31 cellular contexts compared by ENCODE assay signal in the genomic region with DNA sequence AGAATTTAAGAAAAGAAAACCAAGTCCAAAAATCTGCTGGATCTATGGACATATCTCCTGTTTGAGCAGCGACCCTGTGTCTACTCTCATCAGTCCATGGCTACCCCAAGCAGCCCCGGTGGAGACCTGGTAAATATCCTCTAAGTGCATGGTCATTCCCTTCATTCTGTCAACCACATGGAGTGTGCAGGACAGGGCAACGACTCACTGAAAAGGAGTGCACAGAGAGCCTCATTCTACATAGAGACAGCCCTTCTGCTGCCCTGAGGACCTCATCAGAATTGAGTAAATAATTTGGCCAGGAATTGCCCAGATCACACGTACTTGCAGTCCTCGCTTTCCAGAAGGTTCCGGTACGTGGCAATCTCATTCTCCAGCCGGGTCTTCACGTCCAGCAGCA. TPM values are rescaled to one million over a fixed set of nuclear protein-coding genes. Genes with fewer than 3 reads are reported as not detected.
"Had no signal": no experiment of that assay in that cellular context is flagged by ENCODE, and none has a peak within 500 bp of the region (broad histone marks: within the 10 kb centered on the region; RNA-seq: fewer than 3 reads in every experiment).

No MANE protein-coding gene starts in this region.

- H3K9me3 Mint-ChIP-seq: activated CD4-positive, alpha-beta T cell treated with anti-CD3 and anti-CD28 coated beads, Interleukin-2, amount 10 ng/mL, durations not matched to agents 24 days and 14 days; activated naive CD4-positive, alpha-beta T cell treated with anti-CD3 and anti-CD28 coated beads for 36 hours; activated naive CD4-positive, alpha-beta T cell treated with anti-CD3 and anti-CD28 coated beads, Interleukin-2, amount 50 U/mL, for 72 hours; activated T-cell treated with anti-CD3 and anti-CD28 coated beads, Interleukin-2, amount 50 U/mL, for 4 hours; activated T-helper 1 cell treated with anti-CD3 and anti-CD28 coated beads, Interleukin-12 subunit alpha, Interleukin-12 subunit beta, Interleukin-2, Interleukin-4 antibody, amounts not matched to agents 30 ng/mL and 10 ng/mL and 1 ng/mL, durations not matched to agents 14 hours and 24 hours and 36 hours; brain; T-helper 1 cell treated with Interleukin-12 subunit alpha and Interleukin-12 subunit beta and Interleukin-4 antibody, amounts not matched to agents 30 μg/mL and 1 μg/mL, for 36 hours; T-helper 2 cell treated with Interferon-gamma antibody and Interleukin-4, amounts not matched to agents 5 μg/mL and 100 μg/mL, for 36 hours had no signal

- H3K4me2 ChIP-seq: SK-N-SH had no signal

- DNase-seq: activated CD4-positive, alpha-beta T cell treated with anti-CD3 and anti-CD28 coated beads, Interleukin-2, amount 10 ng/mL, durations not matched to agents 24 days and 14 days; activated CD4-positive, alpha-beta T cell treated with anti-CD3 and anti-CD28 coated beads, Interleukin-2, amount 50 U/mL, for 48 hours; activated CD8-positive, alpha-beta memory T cell treated with anti-CD3 and anti-CD28 coated beads, Interleukin-2, amount 50 U/mL, for 4 hours; activated CD8-positive, alpha-beta T cell treated with anti-CD3 and anti-CD28 coated beads, Interleukin-2, amount 10 ng/mL, durations not matched to agents 7 days and 5 days; activated gamma-delta T cell treated with Interleukin-2 at 50 U/mL for 16 hours; activated naive CD4-positive, alpha-beta T cell treated with anti-CD3 and anti-CD28 coated beads for 36 hours; activated T-cell treated with anti-CD3 and anti-CD28 coated beads for 4 hours; activated T-cell treated with anti-CD3 and anti-CD28 coated beads, Interleukin-2, amount 50 U/mL, for 4 hours; anterior cingulate cortex; central memory CD4-positive, alpha-beta T cell; NCI-H1105; NCI-H1417 treated with DMSO at 0.1 percent for 48 hours; NCI-H187 treated with DMSO at 0.1 percent for 48 hours; NCI-H2081; NCI-H2171 treated with DMSO at 0.1 percent for 48 hours; NCI-H2227 treated with DMSO at 0.1 percent for 48 hours; NCI-H446; NCI-H510A treated with DMSO at 0.1 percent for 48 hours; NCI-H526 treated with DMSO at 0.1 percent for 48 hours; RPMI8226; SHP77 treated with DMSO at 0.1 percent for 48 hours; SK-N-SH had no signal

- H3K4me3 Mint-ChIP-seq: activated CD4-positive, alpha-beta T cell treated with anti-CD3 and anti-CD28 coated beads, Interleukin-2, amount 10 ng/mL, durations not matched to agents 24 days and 14 days; activated CD8-positive, alpha-beta T cell treated with anti-CD3 and anti-CD28 coated beads, Interleukin-2, amount 10 ng/mL, durations not matched to agents 7 days and 5 days; activated naive CD4-positive, alpha-beta T cell treated with anti-CD3 and anti-CD28 coated beads for 36 hours; activated T-cell treated with anti-CD3 and anti-CD28 coated beads, Interleukin-2, amount 50 U/mL, for 4 hours; activated T-helper 1 cell treated with anti-CD3 and anti-CD28 coated beads, Interleukin-12 subunit alpha, Interleukin-12 subunit beta, Interleukin-2, Interleukin-4 antibody, amounts not matched to agents 30 ng/mL and 10 ng/mL and 1 ng/mL, durations not matched to agents 14 hours and 24 hours and 36 hours; brain; T-helper 1 cell treated with Interleukin-12 subunit alpha and Interleukin-12 subunit beta and Interleukin-4 antibody, amounts not matched to agents 30 μg/mL and 1 μg/mL, for 36 hours; T-helper 2 cell treated with Interferon-gamma antibody and Interleukin-4, amounts not matched to agents 5 μg/mL and 100 μg/mL, for 36 hours had no signal

- H3K27ac ChIP-seq: SJSA1 had no signal

- H3K4me1 Mint-ChIP-seq: activated CD4-positive, alpha-beta T cell treated with anti-CD3 and anti-CD28 coated beads, Interleukin-2, amount 10 ng/mL, durations not matched to agents 24 days and 14 days had no signal

- H3K27me3 ChIP-seq: SJSA1 had no signal

- H3K9ac ChIP-seq: SK-N-SH had no signal

- H3K9me3 ChIP-seq: SJSA1, SK-N-SH had no signal

- H3K4me3 ChIP-seq: SJSA1 had no signal

- H3K36me3 Mint-ChIP-seq: activated naive CD4-positive, alpha-beta T cell treated with anti-CD3 and anti-CD28 coated beads, Interleukin-2, amount 50 U/mL, for 72 hours; brain had no signal

- ATAC-seq: activated CD8-positive, alpha-beta T cell treated with anti-CD3 and anti-CD28 coated beads, Interleukin-2, amount 10 ng/mL, durations not matched to agents 7 days and 5 days; activated naive CD4-positive, alpha-beta T cell treated with anti-CD3 and anti-CD28 coated beads, Interleukin-2, amount 50 U/mL, for 72 hours; activated T-cell treated with anti-CD3 and anti-CD28 coated beads, Interleukin-2, amount 50 U/mL, for 4 hours; Panc1 had no signal

- H3K27ac Mint-ChIP-seq: activated CD4-positive, alpha-beta T cell treated with anti-CD3 and anti-CD28 coated beads, Interleukin-2, amount 10 ng/mL, durations not matched to agents 24 days and 14 days; activated CD8-positive, alpha-beta T cell treated with anti-CD3 and anti-CD28 coated beads, Interleukin-2, amount 10 ng/mL, durations not matched to agents 7 days and 5 days; activated naive CD4-positive, alpha-beta T cell treated with anti-CD3 and anti-CD28 coated beads for 36 hours; activated naive CD4-positive, alpha-beta T cell treated with anti-CD3 and anti-CD28 coated beads, Interleukin-2, amount 50 U/mL, for 72 hours; activated T-helper 1 cell treated with anti-CD3 and anti-CD28 coated beads, Interleukin-12 subunit alpha, Interleukin-12 subunit beta, Interleukin-2, Interleukin-4 antibody, amounts not matched to agents 30 ng/mL and 10 ng/mL and 1 ng/mL, durations not matched to agents 14 hours and 24 hours and 36 hours; brain; T-helper 1 cell treated with Interleukin-12 subunit alpha and Interleukin-12 subunit beta and Interleukin-4 antibody, amounts not matched to agents 30 μg/mL and 1 μg/mL, for 36 hours; T-helper 2 cell treated with Interferon-gamma antibody and Interleukin-4, amounts not matched to agents 5 μg/mL and 100 μg/mL, for 36 hours had no signal

- H3K36me3 ChIP-seq: SJSA1 had no signal

RNA-seq across cellular contexts. Expression of a gene that starts 3.0 kb away (rescaled TPM):
- total RNA-seq: activated CD4-positive, alpha-beta T cell treated with anti-CD3 and anti-CD28 coated beads, Interleukin-2, amount 10 ng/mL, durations not matched to agents 24 days and 14 days; activated CD8-positive, alpha-beta T cell treated with anti-CD3 and anti-CD28 coated beads, Interleukin-2, amount 10 ng/mL, durations not matched to agents 7 days and 5 days; activated naive CD4-positive, alpha-beta T cell treated with anti-CD3 and anti-CD28 coated beads for 36 hours; activated naive CD4-positive, alpha-beta T cell treated with anti-CD3 and anti-CD28 coated beads, Interleukin-2, amount 50 U/mL, for 72 hours; activated T-cell treated with anti-CD3 and anti-CD28 coated beads, Interleukin-2, amount 50 U/mL, for 4 hours; activated T-helper 1 cell treated with anti-CD3 and anti-CD28 coated beads, Interleukin-12 subunit alpha, Interleukin-12 subunit beta, Interleukin-2, Interleukin-4 antibody, amounts not matched to agents 30 ng/mL and 10 ng/mL and 1 ng/mL, durations not matched to agents 14 hours and 24 hours and 36 hours; cerebellum; LHCN-M2; SJSA1 had no signal
- polyA plus RNA-seq: SK-N-SH had no signal

RNA-seq across cellular contexts. Expression of a gene that starts 13.4 kb away (rescaled TPM):
- total RNA-seq: activated CD4-positive, alpha-beta T cell treated with anti-CD3 and anti-CD28 coated beads, Interleukin-2, amount 10 ng/mL, durations not matched to agents 24 days and 14 days; activated CD8-positive, alpha-beta T cell treated with anti-CD3 and anti-CD28 coated beads, Interleukin-2, amount 10 ng/mL, durations not matched to agents 7 days and 5 days; activated naive CD4-positive, alpha-beta T cell treated with anti-CD3 and anti-CD28 coated beads for 36 hours; activated naive CD4-positive, alpha-beta T cell treated with anti-CD3 and anti-CD28 coated beads, Interleukin-2, amount 50 U/mL, for 72 hours; activated T-cell treated with anti-CD3 and anti-CD28 coated beads, Interleukin-2, amount 50 U/mL, for 4 hours; activated T-helper 1 cell treated with anti-CD3 and anti-CD28 coated beads, Interleukin-12 subunit alpha, Interleukin-12 subunit beta, Interleukin-2, Interleukin-4 antibody, amounts not matched to agents 30 ng/mL and 10 ng/mL and 1 ng/mL, durations not matched to agents 14 hours and 24 hours and 36 hours; cerebellum; LHCN-M2; SJSA1 had no signal
- polyA plus RNA-seq: SK-N-SH had no signal

RNA-seq across cellular contexts. Expression of a gene that starts 29.4 kb away (rescaled TPM):
- total RNA-seq: activated CD4-positive, alpha-beta T cell treated with anti-CD3 and anti-CD28 coated beads, Interleukin-2, amount 10 ng/mL, durations not matched to agents 24 days and 14 days; activated CD8-positive, alpha-beta T cell treated with anti-CD3 and anti-CD28 coated beads, Interleukin-2, amount 10 ng/mL, durations not matched to agents 7 days and 5 days; activated naive CD4-positive, alpha-beta T cell treated with anti-CD3 and anti-CD28 coated beads for 36 hours; activated naive CD4-positive, alpha-beta T cell treated with anti-CD3 and anti-CD28 coated beads, Interleukin-2, amount 50 U/mL, for 72 hours; activated T-cell treated with anti-CD3 and anti-CD28 coated beads, Interleukin-2, amount 50 U/mL, for 4 hours; activated T-helper 1 cell treated with anti-CD3 and anti-CD28 coated beads, Interleukin-12 subunit alpha, Interleukin-12 subunit beta, Interleukin-2, Interleukin-4 antibody, amounts not matched to agents 30 ng/mL and 10 ng/mL and 1 ng/mL, durations not matched to agents 14 hours and 24 hours and 36 hours; cerebellum; LHCN-M2; SJSA1 had no signal
- polyA plus RNA-seq: SK-N-SH had no signal

RNA-seq across cellular contexts. Expression of a gene that starts 40.4 kb away (rescaled TPM):
- total RNA-seq: activated CD4-positive, alpha-beta T cell treated with anti-CD3 and anti-CD28 coated beads, Interleukin-2, amount 10 ng/mL, durations not matched to agents 24 days and 14 days; activated CD8-positive, alpha-beta T cell treated with anti-CD3 and anti-CD28 coated beads, Interleukin-2, amount 10 ng/mL, durations not matched to agents 7 days and 5 days; activated naive CD4-positive, alpha-beta T cell treated with anti-CD3 and anti-CD28 coated beads for 36 hours; activated naive CD4-positive, alpha-beta T cell treated with anti-CD3 and anti-CD28 coated beads, Interleukin-2, amount 50 U/mL, for 72 hours; activated T-cell treated with anti-CD3 and anti-CD28 coated beads, Interleukin-2, amount 50 U/mL, for 4 hours; activated T-helper 1 cell treated with anti-CD3 and anti-CD28 coated beads, Interleukin-12 subunit alpha, Interleukin-12 subunit beta, Interleukin-2, Interleukin-4 antibody, amounts not matched to agents 30 ng/mL and 10 ng/mL and 1 ng/mL, durations not matched to agents 14 hours and 24 hours and 36 hours; cerebellum; LHCN-M2; SJSA1 had no signal

RNA-seq across cellular contexts. Expression of a gene that starts 43.2 kb away (rescaled TPM):
- total RNA-seq: activated CD4-positive, alpha-beta T cell treated with anti-CD3 and anti-CD28 coated beads, Interleukin-2, amount 10 ng/mL, durations not matched to agents 24 days and 14 days; activated CD8-positive, alpha-beta T cell treated with anti-CD3 and anti-CD28 coated beads, Interleukin-2, amount 10 ng/mL, durations not matched to agents 7 days and 5 days; activated naive CD4-positive, alpha-beta T cell treated with anti-CD3 and anti-CD28 coated beads for 36 hours; activated naive CD4-positive, alpha-beta T cell treated with anti-CD3 and anti-CD28 coated beads, Interleukin-2, amount 50 U/mL, for 72 hours; activated T-cell treated with anti-CD3 and anti-CD28 coated beads, Interleukin-2, amount 50 U/mL, for 4 hours; activated T-helper 1 cell treated with anti-CD3 and anti-CD28 coated beads, Interleukin-12 subunit alpha, Interleukin-12 subunit beta, Interleukin-2, Interleukin-4 antibody, amounts not matched to agents 30 ng/mL and 10 ng/mL and 1 ng/mL, durations not matched to agents 14 hours and 24 hours and 36 hours; cerebellum; LHCN-M2; SJSA1 had no signal
- polyA plus RNA-seq: SK-N-SH had no signal
